In the genomic region with DNA sequence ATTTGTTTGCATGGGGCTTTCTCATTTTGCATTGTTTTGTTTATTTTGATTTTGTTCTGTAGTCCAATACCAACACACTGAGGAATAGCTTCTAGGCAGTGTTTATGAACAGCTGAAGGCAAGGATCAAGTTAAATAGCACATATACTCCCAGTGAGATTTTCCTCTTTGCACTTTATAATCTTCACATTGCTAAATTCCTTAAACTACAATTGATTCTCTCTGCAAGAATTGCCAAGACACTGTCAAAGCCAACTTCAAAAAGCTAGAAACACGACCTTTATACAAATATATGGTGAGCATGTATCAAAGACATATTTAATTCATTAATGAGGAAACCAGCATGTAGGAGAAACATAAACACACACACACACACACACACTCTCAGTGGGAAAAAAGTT, we compare ENCODE assay signal across 17 cellular contexts.
A peak's percentile ranks its signal among the peaks of the same experiment; 100 is the strongest.
DNase-seq lines count a peak whose midpoint lies in the region; ATAC-seq, FAIRE-seq and TF ChIP-seq lines count a peak whose summit lies in the region.
"Had no signal": no experiment of that assay in that cellular context is flagged by ENCODE, and none has a peak within 500 bp of the region (broad histone marks: within the 10 kb centered on the region; RNA-seq: fewer than 3 reads in every experiment).

No MANE protein-coding gene starts in this region.

- H3K4me3 Mint-ChIP-seq in activated CD8-positive, alpha-beta memory T cell treated with anti-CD3 and anti-CD28 coated beads, Interleukin-2, amount 10 ng/mL, durations not matched to agents 7 days and 5 days: no peak overlapping the region
- no peak overlapping the region for H3K4me3 Mint-ChIP-seq in WTC11
- no peak overlapping the region for H3K4me3 Mint-ChIP-seq in osteocyte (ENCODE audit: unreplicated experiment)

- H3K79me2 ChIP-seq in HepG2 (ENCODE audit: insufficient read depth, low read length): no peaks in the 10 kb centered on the region

- H3K27ac ChIP-seq in HepG2 (ENCODE audit: extremely low read length, insufficient read depth, low read length): no peak overlapping the region
- H3K27ac ChIP-seq: 22Rv1, BLaER1 had no signal

- no peak for TF ChIP-seq RAD21 in HepG2 (CRISPR knock-in tag; IDR thresholded peaks at IDR 0.05)

- H3K9ac ChIP-seq in HepG2 (ENCODE audit: insufficient read depth, low read depth, low read length): no peak overlapping the region
- H3K9ac ChIP-seq: BLaER1 had no signal

- WGBS in HepG2 (ENCODE audit: low lambda C conversion rate): 10% methylated on average over 1 of the region's 1 CpG

- H3K27me3 ChIP-seq in HepG2 (ENCODE audit: control insufficient read depth in 1 of 2, insufficient read depth in 2 of 2, low read length in 2 of 2): no peaks in the 10 kb centered on the region
- H3K27me3 ChIP-seq: BLaER1 had no signal

- CTCF ChIA-PET in activated CD8-positive, alpha-beta memory T cell treated with anti-CD3 and anti-CD28 coated beads, Interleukin-2, amount 10 ng/mL, durations not matched to agents 7 days and 5 days (lab: Charles Lee): no interaction called here
- CTCF ChIA-PET in WTC11 (lab: Charles Lee): no interaction called here
- CTCF ChIA-PET in HepG2 (lab: Yijun Ruan, JAX; ENCODE audit: low intra/inter-chr PET ratio, low total read pairs): no interaction called here

- no peak for TF ChIP-seq CTCF in WTC11 (IDR thresholded peaks at IDR 0.05)
- TF ChIP-seq CTCF in osteocyte (IDR thresholded peaks at IDR 0.05): no peak
- no peak for TF ChIP-seq CTCF in HepG2 (CRISPR knock-in tag; IDR thresholded peaks at IDR 0.05)

- POLR2A ChIA-PET in WTC11 (lab: Charles Lee) (no interaction called here), HepG2 (lab: Yijun Ruan, JAX) (no interaction called here)

- FAIRE-seq in HepG2 (lab: Jason Lieb, UNC): no peak
- FAIRE-seq: GM12891, H54, HTR-8/SVneo had no signal

- no peaks in the 10 kb centered on the region for H3K9me3 ChIP-seq in HepG2 (ENCODE audit: low read length)
- H3K9me3 ChIP-seq: BLaER1 had no signal

- H3K36me3 ChIP-seq in HepG2 (replicated peaks in 1 of 2; ENCODE audit: control insufficient read depth in 1 of 2, insufficient read depth in 2 of 2, low read length in 2 of 2): no peaks in the 10 kb centered on the region
- H3K36me3 ChIP-seq: BLaER1 had no signal

- no TSS peak for BruUV-seq in HepG2 (replicated peaks; lab: Mats Ljungman, UMichigan)

- no peak overlapping the region for H2AFZ ChIP-seq in HepG2 (ENCODE audit: low read length)

- TF ChIP-seq EP300 in HepG2 (IDR thresholded peaks at IDR 0.05; ENCODE audit: low read depth in 2 of 2, low read length in 2 of 2) (no peak), HepG2 (CRISPR knock-in tag; IDR thresholded peaks at IDR 0.05; ENCODE audit: borderline replicate concordance) (no peak)

- H3K27ac Mint-ChIP-seq in activated CD8-positive, alpha-beta memory T cell treated with anti-CD3 and anti-CD28 coated beads, Interleukin-2, amount 10 ng/mL, durations not matched to agents 7 days and 5 days: peak overlapping the region; percentile 61
- H3K27ac Mint-ChIP-seq in WTC11: 0 out of 2 replicates have a peak overlapping the region, but pooled peaks have one; percentile 41
- H3K27ac Mint-ChIP-seq in osteocyte (ENCODE audit: unreplicated experiment): peak overlapping the region; percentile 48

- no peak overlapping the region for H3K4me3 ChIP-seq in HepG2 (replicated peaks in 1 of 3; ENCODE audit: insufficient read depth in 1 of 3, low read depth in 2 of 3, low read length in 3 of 3)
- H3K4me3 ChIP-seq: BLaER1 had no signal

- DNase-seq in activated CD8-positive, alpha-beta memory T cell treated with anti-CD3 and anti-CD28 coated beads, Interleukin-2, amount 10 ng/mL, durations not matched to agents 7 days and 5 days: no peak
- no peak for DNase-seq in activated CD8-positive, alpha-beta memory T cell treated with anti-CD3 and anti-CD28 coated beads for 24 hours
- DNase-seq in WTC11 (ENCODE audit: low spot score) (no peak), fibroblast of gingiva (ENCODE audit: low read depth) (peak; percentile 80), osteocyte (ENCODE audit: extremely low spot score, unreplicated experiment) (no peak), NCI-H82 treated with DMSO at 0.1 percent for 48 hours (lab: John Stamatoyannopoulos, UW; ENCODE audit: unreplicated experiment) (no peak), GOT3 (lab: John Stamatoyannopoulos, UW) (no peak), HepG2 (ENCODE audit: low spot score) (no peak)
- DNase-seq: AML-193, Calu3, DMS79 had no signal

- H3K4me1 Mint-ChIP-seq in activated CD8-positive, alpha-beta memory T cell treated with anti-CD3 and anti-CD28 coated beads, Interleukin-2, amount 10 ng/mL, durations not matched to agents 7 days and 5 days: peaks cover 30% of the 10 kb centered on the region
- peaks cover 21% of the 10 kb centered on the region for H3K4me1 Mint-ChIP-seq in WTC11
- peaks cover 47% of the 10 kb centered on the region for H3K4me1 Mint-ChIP-seq in osteocyte (ENCODE audit: unreplicated experiment)

- in situ Hi-C loops in HepG2 (cut with HindIII; ENCODE audit: extremely low pct_ligation_motif_present, low pct_unique_long_range_greater_than_20kb): no loop called here

- intact Hi-C loops in HepG2 (cut with micrococcal nuclease; ENCODE audit: unreplicated experiment): no loop called here

- H3K9me3 Mint-ChIP-seq in activated CD8-positive, alpha-beta memory T cell treated with anti-CD3 and anti-CD28 coated beads, Interleukin-2, amount 10 ng/mL, durations not matched to agents 7 days and 5 days (ENCODE audit: low read depth): no peaks in the 10 kb centered on the region
- H3K9me3 Mint-ChIP-seq in WTC11: no peaks in the 10 kb centered on the region
- no peaks in the 10 kb centered on the region for H3K9me3 Mint-ChIP-seq in osteocyte (ENCODE audit: unreplicated experiment)

- H3K4me1 ChIP-seq in HepG2 (ENCODE audit: insufficient read depth, low read length): peaks cover 37% of the 10 kb centered on the region

- no peak overlapping the region for H3K4me2 ChIP-seq in HepG2 (ENCODE audit: low read depth, low read length)
- H3K4me2 ChIP-seq: BLaER1 had no signal

- no peaks in the 10 kb centered on the region for H3K27me3 Mint-ChIP-seq in activated CD8-positive, alpha-beta memory T cell treated with anti-CD3 and anti-CD28 coated beads, Interleukin-2, amount 10 ng/mL, durations not matched to agents 7 days and 5 days
- H3K27me3 Mint-ChIP-seq in WTC11 (ENCODE audit: low read depth): peaks cover 4% of the 10 kb centered on the region; the same call in 1 of the 2 replicates
- no peaks in the 10 kb centered on the region for H3K27me3 Mint-ChIP-seq in osteocyte (ENCODE audit: unreplicated experiment)

- ATAC-seq in activated CD8-positive, alpha-beta memory T cell treated with anti-CD3 and anti-CD28 coated beads, Interleukin-2, amount 10 ng/mL, durations not matched to agents 7 days and 5 days: no peak
- ATAC-seq in WTC11: no peak
- no peak for ATAC-seq in HepG2
- ATAC-seq: HCT116 had no signal

- TF ChIP-seq POLR2A in HepG2 (IDR thresholded peaks at IDR 0.05; ENCODE audit: insufficient read depth in 1 of 2, low read depth in 2 of 2, low read length in 2 of 2): no peak

- no peaks in the 10 kb centered on the region for H3K36me3 Mint-ChIP-seq in activated CD8-positive, alpha-beta memory T cell treated with anti-CD3 and anti-CD28 coated beads, Interleukin-2, amount 10 ng/mL, durations not matched to agents 7 days and 5 days
- H3K36me3 Mint-ChIP-seq in WTC11: peaks cover 4% of the 10 kb centered on the region; the same call in 1 of the 2 replicates
- no peaks in the 10 kb centered on the region for H3K36me3 Mint-ChIP-seq in osteocyte (ENCODE audit: unreplicated experiment)

- no peaks in the 10 kb centered on the region for H4K20me1 ChIP-seq in HepG2 (ENCODE audit: insufficient read depth, low read length)
- H4K20me1 ChIP-seq: BLaER1 had no signal

TF ChIP-seq in WTC11, 78 proteins besides CTCF, POLR2A, EP300 and RAD21 (continues in another document):
- no peak for TF ChIP-seq RELA (CRISPR knock-in tag; IDR thresholded peaks at IDR 0.05; ENCODE audit: borderline replicate concordance)
- no peak for TF ChIP-seq CREM (CRISPR knock-in tag; IDR thresholded peaks at IDR 0.05)
- TF ChIP-seq, protein P1, sequence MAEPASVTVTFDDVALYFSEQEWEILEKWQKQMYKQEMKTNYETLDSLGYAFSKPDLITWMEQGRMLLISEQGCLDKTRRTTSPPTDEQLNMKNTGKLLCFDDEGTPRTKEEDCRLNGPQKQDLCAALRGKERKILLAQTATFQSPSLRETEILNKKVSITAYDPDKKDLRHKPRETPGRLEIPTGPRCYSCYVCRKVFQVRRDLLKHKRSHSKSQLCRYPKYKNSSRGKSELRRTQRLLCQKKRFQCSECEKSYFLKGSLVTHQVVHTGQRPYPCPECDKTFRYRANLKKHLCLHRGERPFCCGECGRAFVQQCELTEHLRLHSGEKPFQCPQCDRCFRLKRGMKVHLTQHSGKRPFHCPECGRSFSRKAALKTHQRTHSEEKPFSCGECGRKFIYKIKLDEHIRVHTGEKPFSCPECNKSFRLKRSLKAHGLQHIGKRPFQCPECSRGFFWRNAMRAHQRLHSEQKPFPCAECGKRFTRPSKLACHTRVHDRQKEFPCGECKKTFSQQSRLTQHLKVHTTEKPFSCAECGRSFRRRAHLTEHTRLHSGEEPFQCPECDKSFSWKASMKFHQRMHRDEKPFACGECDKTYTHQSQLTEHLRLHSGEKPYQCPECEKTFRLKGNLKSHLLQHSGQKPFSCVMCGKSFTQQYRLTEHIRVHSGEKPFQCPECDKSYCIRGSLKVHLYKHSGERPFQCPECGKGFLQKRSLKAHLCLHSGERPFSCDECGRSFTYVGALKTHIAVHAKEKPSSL (CRISPR knock-in tag; conservative IDR thresholded peaks at IDR 0.05): no peak

TF ChIP-seq in HepG2, 621 proteins besides CTCF, POLR2A, EP300 and RAD21 (continues in another document):
- TF ChIP-seq MIXL1 (CRISPR knock-in tag; IDR thresholded peaks at IDR 0.05) (no peak), MAFG (CRISPR knock-in tag; IDR thresholded peaks at IDR 0.05) (no peak), CCDC6 (CRISPR knock-in tag; IDR thresholded peaks at IDR 0.05) (no peak), NR1H2 (CRISPR knock-in tag; IDR thresholded peaks at IDR 0.05; ENCODE audit: borderline replicate concordance, low read depth) (no peak), ZBTB8A (CRISPR knock-in tag; IDR thresholded peaks at IDR 0.05; ENCODE audit: borderline replicate concordance, low read depth) (no peak), NKX3-1 (CRISPR knock-in tag; IDR thresholded peaks at IDR 0.05) (no peak), ARID2 (CRISPR knock-in tag; IDR thresholded peaks at IDR 0.05; ENCODE audit: borderline replicate concordance) (no peak)
- TF ChIP-seq, protein P2, sequence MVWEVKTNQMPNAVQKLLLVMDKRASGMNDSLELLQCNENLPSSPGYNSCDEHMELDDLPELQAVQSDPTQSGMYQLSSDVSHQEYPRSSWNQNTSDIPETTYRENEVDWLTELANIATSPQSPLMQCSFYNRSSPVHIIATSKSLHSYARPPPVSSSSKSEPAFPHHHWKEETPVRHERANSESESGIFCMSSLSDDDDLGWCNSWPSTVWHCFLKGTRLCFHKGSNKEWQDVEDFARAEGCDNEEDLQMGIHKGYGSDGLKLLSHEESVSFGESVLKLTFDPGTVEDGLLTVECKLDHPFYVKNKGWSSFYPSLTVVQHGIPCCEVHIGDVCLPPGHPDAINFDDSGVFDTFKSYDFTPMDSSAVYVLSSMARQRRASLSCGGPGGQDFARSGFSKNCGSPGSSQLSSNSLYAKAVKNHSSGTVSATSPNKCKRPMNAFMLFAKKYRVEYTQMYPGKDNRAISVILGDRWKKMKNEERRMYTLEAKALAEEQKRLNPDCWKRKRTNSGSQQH (CRISPR knock-in tag; IDR thresholded peaks at IDR 0.05; ENCODE audit: low read depth): no peak
